8 cellular contexts compared by ENCODE assay signal in genomic region chr15:62715946-62716345, GRCh38.
"Had no signal": no experiment of that assay in that cellular context is flagged by ENCODE, and none has a peak within 500 bp of the region (broad histone marks: within the 10 kb centered on the region; RNA-seq: fewer than 3 reads in every experiment).

No MANE protein-coding gene starts in this region.

- FAIRE-seq: G401.6, GM12878, GM12891, GM12892, GM18507, GM19239 had no signal

- H3K4me3 ChIP-seq: GM12878 had no signal

- ATAC-seq: GM12878 had no signal

- DNase-seq: GDM1, GF-D8 had no signal
